In the genomic region with DNA sequence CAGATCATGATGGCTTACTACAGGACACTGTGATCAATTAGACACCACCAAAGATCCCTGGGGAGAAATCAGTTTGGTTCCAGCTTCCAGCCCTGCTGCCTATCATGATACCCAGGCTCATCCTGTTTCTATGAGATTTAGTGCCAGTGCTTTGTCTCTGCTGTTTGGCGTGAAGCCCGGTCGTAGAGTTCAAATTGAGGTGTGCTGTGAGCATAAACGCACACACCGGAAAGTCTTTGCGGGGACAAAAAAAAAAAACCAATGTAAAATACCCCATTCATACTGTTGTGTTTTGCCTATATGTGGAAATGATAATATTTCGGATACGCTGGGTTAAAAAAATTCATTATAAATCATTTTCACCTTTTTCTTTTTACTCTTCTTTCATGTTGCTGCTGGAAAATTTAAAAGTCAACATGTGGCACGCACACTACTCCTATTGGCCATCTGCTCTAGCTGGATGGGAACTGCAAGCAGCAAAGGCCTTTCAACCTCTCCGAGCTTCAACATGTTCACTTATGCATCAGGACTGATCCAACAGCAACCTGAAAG, we compare ENCODE assay signal across 1 cellular context.
TF ChIP-seq lines count a peak whose summit lies in the region.

No MANE protein-coding gene starts in this region.

TF ChIP-seq in H1, 55 proteins besides CTCF, POLR2A, EP300 and RAD21:
- no peak for TF ChIP-seq SIN3A (conservative IDR thresholded peaks at IDR 0.05 in 1 of 2, IDR thresholded peaks at IDR 0.05 in 1 of 2; ENCODE audit: low read depth in 1 of 2, low read length in 2 of 2)
- TF ChIP-seq ZNF274 (IDR thresholded peaks at IDR 0.05; ENCODE audit: borderline replicate concordance, extremely low read depth, low read length): no peak
